ENCODE assay signal across 27 cellular contexts in genomic region chr1:163006051-163006834, GRCh38.
"Had no signal": no experiment of that assay in that cellular context is flagged by ENCODE, and none has a peak within 500 bp of the region (broad histone marks: within the 10 kb centered on the region; RNA-seq: fewer than 3 reads in every experiment).

No MANE protein-coding gene starts in this region.

- H3K36me3 ChIP-seq: colonic mucosa, esophagus squamous epithelium, gastroesophageal sphincter, WERI-Rb-1 had no signal

- H3K27me3 Mint-ChIP-seq: activated CD8-positive, alpha-beta T cell treated with anti-CD3 and anti-CD28 coated beads for 36 hours had no signal

- H3K27me3 ChIP-seq: body of pancreas, colonic mucosa, gastroesophageal sphincter had no signal

- H3K4me1 Mint-ChIP-seq: activated B cell treated with CpG ODN at 0.5 μM for 24 hours; activated T-helper 17 cell treated with anti-CD3 and anti-CD28 coated beads, Interleukin-2, amount 50 U/mL, for 72 hours had no signal

- H3K9me3 Mint-ChIP-seq: activated B cell treated with CpG ODN at 0.5 μM for 24 hours; activated CD8-positive, alpha-beta T cell treated with anti-CD3 and anti-CD28 coated beads for 36 hours had no signal

- H3K4me1 ChIP-seq: body of pancreas, colonic mucosa, esophagus squamous epithelium, gastroesophageal sphincter had no signal

- H3K27ac ChIP-seq: body of pancreas, colonic mucosa, epithelial cell of prostate, esophagus squamous epithelium, gastroesophageal sphincter, WERI-Rb-1 had no signal

- H3K27ac Mint-ChIP-seq: activated B cell treated with CpG ODN at 0.5 μM for 24 hours; activated CD8-positive, alpha-beta T cell treated with anti-CD3 and anti-CD28 coated beads for 36 hours; activated naive CD8-positive, alpha-beta T cell; activated T-helper 17 cell treated with anti-CD3 and anti-CD28 coated beads, Interleukin-2, amount 50 U/mL, for 72 hours had no signal

- H3K9me3 ChIP-seq: body of pancreas, colonic mucosa, esophagus squamous epithelium, gastroesophageal sphincter had no signal

- H3K36me3 Mint-ChIP-seq: activated naive CD8-positive, alpha-beta T cell had no signal

- H3K4me3 ChIP-seq: body of pancreas, colonic mucosa, esophagus squamous epithelium, gastroesophageal sphincter had no signal

- ATAC-seq: activated CD4-positive, CD25-positive, alpha-beta regulatory T cell treated with anti-CD3 and anti-CD28 coated beads, Interleukin-2, amount 50 U/mL, for 24 hours; activated CD8-positive, alpha-beta T cell treated with anti-CD3 and anti-CD28 coated beads for 36 hours; activated T-cell treated with anti-CD3 and anti-CD28 coated beads, Interleukin-2, amount 50 U/mL, for 4 hours; activated T-helper 17 cell treated with anti-CD3 and anti-CD28 coated beads, Interleukin-2, amount 50 U/mL, for 72 hours; body of pancreas; gastroesophageal sphincter had no signal

- DNase-seq: activated B cell treated with CpG ODN at 0.5 μM for 24 hours; activated CD4-positive, alpha-beta T cell treated with anti-CD3 and anti-CD28 coated beads for 48 hours; activated CD4-positive, alpha-beta T cell treated with anti-CD3 and anti-CD28 coated beads, Interleukin-2, amount 50 U/mL, for 1 hour; activated CD4-positive, alpha-beta T cell treated with anti-CD3 and anti-CD28 coated beads, Interleukin-2, amount 50 U/mL, for 48 hours; activated CD8-positive, alpha-beta memory T cell treated with anti-CD3 and anti-CD28 coated beads for 24 hours; activated CD8-positive, alpha-beta T cell treated with anti-CD3 and anti-CD28 coated beads for 36 hours; activated effector memory CD4-positive, alpha-beta T cell treated with Interleukin-2 at 50 U/mL for 16 hours; activated gamma-delta T cell treated with Interleukin-2 at 50 U/mL for 16 hours; activated naive CD4-positive, alpha-beta T cell treated with anti-CD3 and anti-CD28 coated beads, Interleukin-2, amount 50 U/mL, for 16 hours; activated naive CD4-positive, alpha-beta T cell treated with Interleukin-2 at 50 U/mL for 16 hours; activated T-cell treated with anti-CD3 and anti-CD28 coated beads, Interleukin-2, amount 50 U/mL, for 4 hours; amygdala; aorta; body of pancreas; central memory CD4-positive, alpha-beta T cell; cerebellar nuclear complex; colonic mucosa; effector CD8-positive, alpha-beta T cell; esophagus squamous epithelium; foreskin melanocyte; T-helper 2 cell; WERI-Rb-1 had no signal

- H3K4me3 Mint-ChIP-seq: activated B cell treated with CpG ODN at 0.5 μM for 24 hours; activated CD8-positive, alpha-beta T cell treated with anti-CD3 and anti-CD28 coated beads for 36 hours; activated naive CD8-positive, alpha-beta T cell; activated T-cell treated with anti-CD3 and anti-CD28 coated beads, Interleukin-2, amount 50 U/mL, for 4 hours; activated T-helper 17 cell treated with anti-CD3 and anti-CD28 coated beads, Interleukin-2, amount 50 U/mL, for 72 hours had no signal
